8 cellular contexts compared by ENCODE assay signal in genomic region chr17:17496189-17497064, GRCh38. TPM values are rescaled to one million over a fixed set of nuclear protein-coding genes. Genes with fewer than 3 reads are reported as not detected.
A peak's percentile ranks its signal among the peaks of the same experiment; 100 is the strongest.
DNase-seq lines count a peak whose midpoint lies in the region; ATAC-seq lines count a peak whose summit lies in the region.

A gene with protein sequence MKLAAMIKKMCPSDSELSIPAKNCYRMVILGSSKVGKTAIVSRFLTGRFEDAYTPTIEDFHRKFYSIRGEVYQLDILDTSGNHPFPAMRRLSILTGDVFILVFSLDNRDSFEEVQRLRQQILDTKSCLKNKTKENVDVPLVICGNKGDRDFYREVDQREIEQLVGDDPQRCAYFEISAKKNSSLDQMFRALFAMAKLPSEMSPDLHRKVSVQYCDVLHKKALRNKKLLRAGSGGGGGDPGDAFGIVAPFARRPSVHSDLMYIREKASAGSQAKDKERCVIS (minus strand): TSS chr17:17496395. CDS start chr17:17496181, 214 bp downstream.

- no peaks in the 10 kb centered on the region for H3K9me3 ChIP-seq in CD4-positive, CD25-positive, alpha-beta regulatory T cell (ENCODE audit: control insufficient read depth in 2 of 2, low read length in 2 of 2)
- H3K9me3 ChIP-seq in neuronal stem cell (replicated peaks in 1 of 2; ENCODE audit: control insufficient read depth in 2 of 2, insufficient read depth in 1 of 2, low read depth in 1 of 2, low read length in 2 of 2) = peaks cover 2 to 7% of the 10 kb centered on the region in 2 donors
- H3K9me3 ChIP-seq in subcutaneous abdominal adipose tissue (ENCODE audit: control insufficient read depth in 5 of 5, low read length in 5 of 5) = no peaks in the 10 kb centered on the region

- no peak within 1 kb of the TSS for H2BK120ac ChIP-seq in neuronal stem cell (ENCODE audit: low read depth, low read length)

- peak within 1 kb of the TSS; percentile 78 to 92 (median 84) for H3K4me3 Mint-ChIP-seq in CD4-positive, CD25-positive, alpha-beta regulatory T cell

- H3K18ac ChIP-seq in neuronal stem cell (ENCODE audit: low read length) = peak within 1 kb of the TSS; percentile 91

- H2BK12ac ChIP-seq in neuronal stem cell (ENCODE audit: low read length) = peak within 1 kb of the TSS; percentile 48

- H3K9me3 Mint-ChIP-seq in CD4-positive, CD25-positive, alpha-beta regulatory T cell = no peaks in the 10 kb centered on the region

- peak within 1 kb of the TSS; percentile 87 for H2AFZ ChIP-seq in neuronal stem cell (ENCODE audit: low read length)

- peak; percentile 79 for ATAC-seq in CD4-positive, CD25-positive, alpha-beta regulatory T cell (ENCODE audit: low read depth in 2 of 2)
- peak; percentile 58 for ATAC-seq in GM21360 (IDR thresholded peaks at IDR 0.05; ENCODE audit: unreplicated experiment)

- H2AK5ac ChIP-seq in neuronal stem cell (ENCODE audit: low read depth, low read length) = peak within 1 kb of the TSS; percentile 14

- no peak within 1 kb of the TSS for H3K4ac ChIP-seq in neuronal stem cell (ENCODE audit: low read length)

- H3K23ac ChIP-seq in neuronal stem cell (ENCODE audit: low read depth, low read length, poor library complexity) = peak within 1 kb of the TSS; percentile 97

- H3K14ac ChIP-seq in neuronal stem cell (ENCODE audit: low read length) = peak within 1 kb of the TSS; percentile 56

- H3K79me1 ChIP-seq in neuronal stem cell (ENCODE audit: low read depth, low read length) = no peaks in the 10 kb centered on the region

- no peak within 1 kb of the TSS for H3K27ac ChIP-seq in CD4-positive, CD25-positive, alpha-beta regulatory T cell (ENCODE audit: insufficient read depth, low read length, poor library complexity, severe bottlenecking)
- H3K27ac ChIP-seq in neuronal stem cell (replicated peaks; ENCODE audit: low read length) (no peak within 1 kb of the TSS), subcutaneous abdominal adipose tissue (ENCODE audit: low read depth, low read length) (peak within 1 kb of the TSS; percentile 96)

- no peak within 1 kb of the TSS for H2BK5ac ChIP-seq in neuronal stem cell (ENCODE audit: low read length)

- peaks cover 29% of the 10 kb centered on the region for H3K4me1 ChIP-seq in CD4-positive, CD25-positive, alpha-beta regulatory T cell (ENCODE audit: control insufficient read depth, insufficient read depth, low read length, poor library complexity, severe bottlenecking)
- H3K4me1 ChIP-seq in neuronal stem cell (ENCODE audit: control insufficient read depth in 2 of 2, insufficient read depth in 1 of 2, low read depth in 1 of 2, low read length in 2 of 2) (peaks cover 2 to 26% of the 10 kb centered on the region in 2 donors), subcutaneous abdominal adipose tissue (ENCODE audit: control insufficient read depth in 5 of 5, insufficient read depth in 5 of 5, low read length in 5 of 5) (peaks cover 5 to 57% (median 31%) of the 10 kb centered on the region in 5 donors)

- H3K27ac Mint-ChIP-seq in CD4-positive, CD25-positive, alpha-beta regulatory T cell = peak within 1 kb of the TSS in 1 of 3 donors; percentile 92

- peaks cover 0 to 20% (median 5%) of the 10 kb centered on the region in 4 donors for H3K4me1 Mint-ChIP-seq in CD4-positive, CD25-positive, alpha-beta regulatory T cell

- WGBS in neuronal stem cell (ENCODE audit: extremely low coverage in 2 of 2, insufficient read length in 2 of 2, insufficient replicate concordance in 1 of 2), 2 donors = no CpG with 5 or more reads among the region's 93 CpGs

- H4K91ac ChIP-seq in neuronal stem cell (ENCODE audit: low read depth, low read length, poor library complexity) = peak within 1 kb of the TSS; percentile 23

- no peak within 1 kb of the TSS for H4K8ac ChIP-seq in neuronal stem cell (ENCODE audit: low read depth, low read length)

- peak; percentile 66 to 82 (median 72) for DNase-seq in CD4-positive, CD25-positive, alpha-beta regulatory T cell
- peak; percentile 94 for DNase-seq in HuH-7.5 (ENCODE audit: low spot score)
- DNase-seq in SHP77 (lab: John Stamatoyannopoulos, UW) = peak; percentile 92 to 96
- peak; percentile 60 for DNase-seq in activated gamma-delta T cell treated with anti-CD3 and anti-CD28 coated beads, Interleukin-2, amount 50 U/mL, for 16 hours (ENCODE audit: low read depth)
- DNase-seq in foreskin melanocyte = peak; percentile 66
- DNase-seq in neuronal stem cell (ENCODE audit: low spot score) = peak; percentile 85

- H3K4me3 ChIP-seq in CD4-positive, CD25-positive, alpha-beta regulatory T cell (ENCODE audit: low read depth, low read length) = no peak within 1 kb of the TSS
- H3K4me3 ChIP-seq in neuronal stem cell (ENCODE audit: low read length in 2 of 2) (peak within 1 kb of the TSS; percentile 53 to 80), subcutaneous abdominal adipose tissue (ENCODE audit: low read depth in 1 of 5, low read length in 5 of 5) (peak within 1 kb of the TSS; percentile 83 to 97 (median 95))

- peaks cover 13% of the 10 kb centered on the region for H3K36me3 Mint-ChIP-seq in CD4-positive, CD25-positive, alpha-beta regulatory T cell

- H3K36me3 ChIP-seq in CD4-positive, CD25-positive, alpha-beta regulatory T cell (ENCODE audit: control insufficient read depth, insufficient read depth, low read length) = peaks cover 9% of the 10 kb centered on the region
- peaks cover 8 to 18% of the 10 kb centered on the region in 2 donors for H3K36me3 ChIP-seq in neuronal stem cell (replicated peaks in 1 of 2; ENCODE audit: control insufficient read depth in 2 of 2, insufficient read depth in 2 of 2, low read length in 2 of 2)
- H3K36me3 ChIP-seq in subcutaneous abdominal adipose tissue (ENCODE audit: control insufficient read depth in 5 of 5, insufficient read depth in 5 of 5, low read length in 5 of 5) = peaks cover 0 to 17% (median 13%) of the 10 kb centered on the region in 5 donors

- H3K4me2 ChIP-seq in neuronal stem cell (ENCODE audit: insufficient read depth, low read length, poor library complexity, severe bottlenecking) = peak within 1 kb of the TSS; percentile 83

- peaks cover 15% of the 10 kb centered on the region for H3K27me3 Mint-ChIP-seq in CD4-positive, CD25-positive, alpha-beta regulatory T cell

- H2BK15ac ChIP-seq in neuronal stem cell (ENCODE audit: low read length) = peak within 1 kb of the TSS; percentile 79

- peaks cover 2% of the 10 kb centered on the region for H3K27me3 ChIP-seq in CD4-positive, CD25-positive, alpha-beta regulatory T cell (ENCODE audit: control insufficient read depth, insufficient read depth, low read length)
- H3K27me3 ChIP-seq in neuronal stem cell (ENCODE audit: control insufficient read depth in 3 of 3, insufficient read depth in 3 of 3, low read depth in 1 of 3, low read length in 3 of 3) (peaks cover 0 to 18% (median 7%) of the 10 kb centered on the region in 3 experiments), subcutaneous abdominal adipose tissue (ENCODE audit: control insufficient read depth in 5 of 5, insufficient read depth in 4 of 5, low read length in 5 of 5) (no peaks in the 10 kb centered on the region)

- peak within 1 kb of the TSS; percentile 87 for H3K9ac ChIP-seq in neuronal stem cell (ENCODE audit: low read depth, low read length, poor library complexity)
- peak within 1 kb of the TSS; percentile 66 to 93 (median 86) for H3K9ac ChIP-seq in subcutaneous abdominal adipose tissue (ENCODE audit: low read length in 5 of 5)

RNA-seq across cellular contexts. Expression of the gene that starts here (rescaled TPM):
- 0.72 TPM for total RNA-seq in CD4-positive, CD25-positive, alpha-beta regulatory T cell
- polyA plus RNA-seq in CD4-positive, CD25-positive, alpha-beta regulatory T cell = under 1 TPM in 2 of 4 donors, not detected in 2; 0.12 to 0.26 TPM
- 1.2 TPM for polyA plus RNA-seq in neuronal stem cell (2013, experiment 1 of 2)
- 0.90 TPM for polyA plus RNA-seq in neuronal stem cell (2013, experiment 2 of 2)

Comparison
In these comparisons a context has a peak if more than half of its experiments do, and no peak if none do; other contexts are left out.
1. Peak in DNase-seq and ATAC-seq in CD4-positive, CD25-positive, alpha-beta regulatory T cell; RNA of the gene not detected or under 1 TPM.